Comparison of ENCODE assay signal across 8 cellular contexts in genomic region chr2:196239622-196240587, GRCh38.
DNase-seq lines count a peak whose midpoint lies in the region; ATAC-seq lines count a peak whose summit lies in the region.

No MANE protein-coding gene starts in this region.

- no peaks in the 10 kb centered on the region for H3K27me3 ChIP-seq in layer of hippocampus (ENCODE audit: control insufficient read depth, insufficient read depth, low read length)

- 35 to 67% (median 41%) methylated on average over 10 of the region's 10 CpGs for WGBS in adipose tissue, 3 donors

- peak; percentile 75 for DNase-seq in activated gamma-delta T cell treated with Interleukin-2 at 50 U/mL for 16 hours
- DNase-seq in activated gamma-delta T cell (lab: John Stamatoyannopoulos, UW), result no peak
- DNase-seq in T follicular helper cell (ENCODE audit: low read depth), result peak; percentile 67
- peak; percentile 30 for DNase-seq in stimulated activated CD8-positive, alpha-beta memory T cell treated with anti-CD3 and anti-CD28 coated beads, Interleukin-15, amount 100 ng/mL, for 24 hours (ENCODE audit: low read depth)
- DNase-seq in COLO829 (ENCODE audit: low spot score), result no peak

- ATAC-seq in HG03432 (IDR thresholded peaks at IDR 0.05; ENCODE audit: unreplicated experiment), result peak; percentile 82

- H3K27ac ChIP-seq in adipose tissue (ENCODE audit: low read depth, low read length), result peak overlapping the region; percentile 40
- peak overlapping the region; percentile 40 for H3K27ac ChIP-seq in layer of hippocampus (ENCODE audit: low read depth, low read length)

Comparison
In these comparisons a context has a peak if more than half of its experiments do, and no peak if none do; other contexts are left out.
1. DNase-seq: peak in activated gamma-delta T cell treated with Interleukin-2 at 50 U/mL for 16 hours (single experiment), T follicular helper cell (single experiment) and stimulated activated CD8-positive, alpha-beta memory T cell treated with anti-CD3 and anti-CD28 coated beads, Interleukin-15, amount 100 ng/mL, for 24 hours (single experiment); none in activated gamma-delta T cell (single experiment) and COLO829 (single experiment).